ENCODE assay signal across 9 cellular contexts in the genomic region with DNA sequence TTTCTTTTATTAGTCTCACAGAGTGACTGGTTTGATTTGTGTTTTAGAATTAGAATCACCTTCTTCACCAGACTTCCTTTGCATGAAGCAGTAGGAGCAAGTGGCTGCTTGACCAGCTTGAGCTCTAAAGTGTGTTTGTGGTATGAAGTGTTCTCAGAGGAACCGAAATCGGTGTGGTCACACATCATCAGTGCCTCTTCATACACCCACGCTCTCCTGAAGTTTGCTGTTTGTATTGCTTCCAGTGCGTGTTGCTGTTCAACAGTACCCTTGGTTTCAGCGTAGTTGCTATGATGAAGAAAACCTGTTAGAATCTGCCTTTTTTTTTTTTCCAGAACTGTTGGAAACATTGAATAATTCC.
DNase-seq lines count a peak whose midpoint lies in the region; ATAC-seq and TF ChIP-seq lines count a peak whose summit lies in the region.
"Had no signal": no experiment of that assay in that cellular context is flagged by ENCODE, and none has a peak within 500 bp of the region (broad histone marks: within the 10 kb centered on the region; RNA-seq: fewer than 3 reads in every experiment).

No MANE protein-coding gene starts in this region.

- H3K27me3 ChIP-seq in BLaER1 treated with 17β-estradiol and CSF1 and Interleukin-3, amounts not matched to agents 10 nM and 100 nM: no peaks in the 10 kb centered on the region
- H3K27me3 ChIP-seq in testis: no peaks in the 10 kb centered on the region

- H3K4me3 ChIP-seq in BLaER1 treated with 17β-estradiol and CSF1 and Interleukin-3, amounts not matched to agents 10 nM and 100 nM: no peak overlapping the region
- H3K4me3 ChIP-seq in testis: no peak overlapping the region

- no peaks in the 10 kb centered on the region for H3K9me3 ChIP-seq in BLaER1 treated with 17β-estradiol and CSF1 and Interleukin-3, amounts not matched to agents 10 nM and 100 nM (replicated peaks in 1 of 11)
- H3K9me3 ChIP-seq in testis: no peaks in the 10 kb centered on the region

- no peak for TF ChIP-seq POLR2A in testis (IDR thresholded peaks at IDR 0.05)

- ATAC-seq in GM19025 (IDR thresholded peaks at IDR 0.05; ENCODE audit: low read depth, unreplicated experiment): peak; percentile 72
- ATAC-seq in HG03108 (IDR thresholded peaks at IDR 0.05; ENCODE audit: unreplicated experiment): peak; percentile 60
- peak; percentile 74 to 75 for ATAC-seq in activated T-cell treated with anti-CD3 and anti-CD28 coated beads, Interleukin-2, amount 50 U/mL, for 4 hours

- H4K20me1 ChIP-seq in BLaER1 treated with 17β-estradiol and CSF1 and Interleukin-3, amounts not matched to agents 10 nM and 100 nM: peaks cover 27 to 87% (median 65%) of the 10 kb centered on the region in 11 experiments; a peak in 20 of 22 replicates

- H3K4me1 Mint-ChIP-seq in activated T-cell treated with anti-CD3 and anti-CD28 coated beads, Interleukin-2, amount 50 U/mL, for 4 hours (ENCODE audit: low read depth): peaks cover 75% of the 10 kb centered on the region
- H3K4me1 Mint-ChIP-seq in osteocyte (ENCODE audit: unreplicated experiment): peaks cover 35% of the 10 kb centered on the region

- intact Hi-C loops in testis (cut with DNase I; ENCODE audit: low total_unique reads): no loop called here
- intact Hi-C loops in cardiac septum (cut with DNase I): no loop called here

- peak overlapping the region; percentile 46 for H3K4me3 Mint-ChIP-seq in activated T-cell treated with anti-CD3 and anti-CD28 coated beads, Interleukin-2, amount 50 U/mL, for 4 hours
- no peak overlapping the region for H3K4me3 Mint-ChIP-seq in osteocyte (ENCODE audit: unreplicated experiment)
- H3K4me3 Mint-ChIP-seq: brain had no signal

- DNase-seq in activated T-cell treated with anti-CD3 and anti-CD28 coated beads, Interleukin-2, amount 50 U/mL, for 4 hours: no peak
- DNase-seq in osteocyte (ENCODE audit: extremely low spot score, unreplicated experiment): no peak
- DNase-seq in NCI-H510A (lab: John Stamatoyannopoulos, UW): no peak
- no peak for DNase-seq in testis
- DNase-seq in cardiac septum (ENCODE audit: low spot score): no peak

- H3K4me1 ChIP-seq in BLaER1 treated with 17β-estradiol and CSF1 and Interleukin-3, amounts not matched to agents 10 nM and 100 nM: peaks cover 46 to 91% (median 53%) of the 10 kb centered on the region in 10 experiments
- H3K4me1 ChIP-seq in testis: peaks cover 23% of the 10 kb centered on the region

- TF ChIP-seq CTCF in osteocyte (IDR thresholded peaks at IDR 0.05): no peak
- no peak for TF ChIP-seq CTCF in testis (IDR thresholded peaks at IDR 0.05)

- H3K36me3 ChIP-seq in BLaER1 treated with 17β-estradiol and CSF1 and Interleukin-3, amounts not matched to agents 10 nM and 100 nM: peaks cover 0 to 21% (median 0%) of the 10 kb centered on the region in 11 experiments; a peak in 2 of 22 replicates
- H3K36me3 ChIP-seq in testis (ENCODE audit: low read depth, missing control alignments): no peaks in the 10 kb centered on the region

- H3K36me3 Mint-ChIP-seq in activated T-cell treated with anti-CD3 and anti-CD28 coated beads, Interleukin-2, amount 50 U/mL, for 4 hours (ENCODE audit: insufficient read depth): no peaks in the 10 kb centered on the region
- no peaks in the 10 kb centered on the region for H3K36me3 Mint-ChIP-seq in osteocyte (ENCODE audit: unreplicated experiment)
- H3K36me3 Mint-ChIP-seq: brain had no signal

- H3K9ac ChIP-seq in BLaER1 treated with 17β-estradiol and CSF1 and Interleukin-3, amounts not matched to agents 10 nM and 100 nM: peak overlapping the region in 5 of 11 experiments; percentile 20 to 72 (median 69); a peak in 6 of 22 replicates

- H3K27ac ChIP-seq in BLaER1 treated with 17β-estradiol and CSF1 and Interleukin-3, amounts not matched to agents 10 nM and 100 nM: peak overlapping the region in 7 of 11 experiments; percentile 28 to 86 (median 64); a peak in 11 of 22 replicates
- no peak overlapping the region for H3K27ac ChIP-seq in testis

- H3K27me3 Mint-ChIP-seq in activated T-cell treated with anti-CD3 and anti-CD28 coated beads, Interleukin-2, amount 50 U/mL, for 4 hours (ENCODE audit: low read depth): no peaks in the 10 kb centered on the region
- no peaks in the 10 kb centered on the region for H3K27me3 Mint-ChIP-seq in osteocyte (ENCODE audit: unreplicated experiment)
- H3K27me3 Mint-ChIP-seq: brain had no signal

- WGBS in testis, 2 donors: 48 to 64% methylated on average over 5 of the region's 5 CpGs

- H3K4me2 ChIP-seq in BLaER1 treated with 17β-estradiol and CSF1 and Interleukin-3, amounts not matched to agents 10 nM and 100 nM: peak overlapping the region; percentile 15 to 93 (median 68)

- H3K27ac Mint-ChIP-seq in osteocyte (ENCODE audit: unreplicated experiment): peak overlapping the region; percentile 5

- no peaks in the 10 kb centered on the region for H3K9me3 Mint-ChIP-seq in activated T-cell treated with anti-CD3 and anti-CD28 coated beads, Interleukin-2, amount 50 U/mL, for 4 hours
- H3K9me3 Mint-ChIP-seq in osteocyte (ENCODE audit: unreplicated experiment): no peaks in the 10 kb centered on the region
- H3K9me3 Mint-ChIP-seq: brain had no signal

Comparison
In these comparisons a context has a peak if more than half of its experiments do, and no peak if none do; other contexts are left out.
1. H3K27ac ChIP-seq: peak in BLaER1 treated with 17β-estradiol and CSF1 and Interleukin-3, amounts not matched to agents 10 nM and 100 nM (7 of 11); none in testis (0 of 2).
2. Peak in every context shown above with its lines, with median percentiles within 50 percentile points of each other: ATAC-seq.